ENCODE assay signal across 1 cellular context in genomic region chr5:143315214-143315613, GRCh38.
TF ChIP-seq lines count a peak whose summit lies in the region.

No MANE protein-coding gene starts in this region.

TF ChIP-seq in endothelial cell of umbilical vein, 7 proteins besides CTCF, POLR2A, EP300 and RAD21 (continued from another document):
- no peak for TF ChIP-seq FOS (IDR thresholded peaks at IDR 0.05; ENCODE audit: borderline replicate concordance, insufficient read depth, low read length)
- TF ChIP-seq JUN (IDR thresholded peaks at IDR 0.05; ENCODE audit: borderline replicate concordance, insufficient read depth, insufficient read length, low read depth) = no peak
- no peak for TF ChIP-seq POLR2AphosphoS5 (IDR thresholded peaks at IDR 0.05; ENCODE audit: insufficient read depth, low read depth, low read length)
- no peak for TF ChIP-seq MAX (IDR thresholded peaks at IDR 0.05; ENCODE audit: insufficient read depth, insufficient read length)
- TF ChIP-seq EZH2 (IDR thresholded peaks at IDR 0.05; ENCODE audit: borderline replicate concordance, low read depth, low read length, severe bottlenecking) = no peak
- no peak for TF ChIP-seq MYC (IDR thresholded peaks at IDR 0.05; ENCODE audit: low read depth, low read length)
